ENCODE assay signal across 1 cellular context in genomic region chr17:37488009-37488604, GRCh38.
TF ChIP-seq lines count a peak whose summit lies in the region.

No MANE protein-coding gene starts in this region.

TF ChIP-seq in HepG2, 621 proteins besides CTCF, POLR2A, EP300 and RAD21 (continued from another document):
- TF ChIP-seq HNF1A (IDR thresholded peaks at IDR 0.05; ENCODE audit: low read depth) (no peak), HNF1A (CRISPR knock-in tag; IDR thresholded peaks at IDR 0.05; ENCODE audit: borderline replicate concordance) (no peak; the same call in 1 of the 2 replicates), IRF2 (CRISPR knock-in tag; IDR thresholded peaks at IDR 0.05) (peak; percentile 66; the same call in 1 of the 2 replicates), ISL2 (CRISPR knock-in tag; IDR thresholded peaks at IDR 0.05) (no peak), ZNF776 (CRISPR knock-in tag; IDR thresholded peaks at IDR 0.05) (no peak), SMARCE1 (IDR thresholded peaks at IDR 0.05; ENCODE audit: borderline replicate concordance) (no peak), TFAP4 (IDR thresholded peaks at IDR 0.05; ENCODE audit: borderline replicate concordance, low read depth) (peak; percentile 20; the same call in 1 of the 2 replicates), ZKSCAN8 (CRISPR knock-in tag; IDR thresholded peaks at IDR 0.05; ENCODE audit: borderline replicate concordance) (peak; percentile 86; the same call in 1 of the 2 replicates), ZSCAN5A (CRISPR knock-in tag; IDR thresholded peaks at IDR 0.05; ENCODE audit: borderline replicate concordance) (no peak)
TF ChIP-seq in HepG2: peak in this region for 115.
